In the genomic region with DNA sequence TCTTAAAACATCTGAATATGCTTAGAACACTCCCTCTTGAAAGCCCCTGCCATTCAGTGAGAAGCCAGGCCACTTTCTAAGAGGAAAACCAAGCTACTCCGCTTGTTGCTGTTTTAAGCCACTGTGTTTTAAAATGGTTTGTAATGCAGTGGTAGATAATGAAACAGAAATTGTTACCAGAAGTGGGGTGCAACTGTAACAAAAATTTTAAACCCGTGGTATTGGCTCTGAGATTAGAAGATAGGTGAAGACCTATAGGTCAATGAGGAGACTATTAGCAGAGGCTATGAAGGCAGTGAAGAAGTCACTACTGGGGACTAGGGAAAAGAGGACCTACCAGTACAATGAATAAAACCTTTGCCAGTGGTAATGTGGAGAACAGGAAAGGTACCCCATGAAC, we compare ENCODE assay signal across 35 cellular contexts.
"Had no signal": no experiment of that assay in that cellular context is flagged by ENCODE, and none has a peak within 500 bp of the region (broad histone marks: within the 10 kb centered on the region; RNA-seq: fewer than 3 reads in every experiment).

No MANE protein-coding gene starts in this region.

- DNase-seq: Karpas-422, Kasumi-1, MG63, MM.1S, MV-4-11, NCI-H1048, NCI-H1092, NCI-H1092 treated with DMSO at 0.1 percent for 48 hours, NCI-H1105, NCI-H1105 treated with DMSO at 0.1 percent for 48 hours, NCI-H1417, NCI-H1417 treated with DMSO at 0.1 percent for 48 hours, NCI-H1436, NCI-H1436 treated with DMSO at 0.1 percent for 48 hours, NCI-H146, NCI-H1694, NCI-H1694 treated with DMSO at 0.1 percent for 48 hours, NCI-H187, NCI-H187 treated with DMSO at 0.1 percent for 48 hours, NCI-H1930, NCI-H2029, NCI-H2029 treated with DMSO at 0.1 percent for 48 hours, NCI-H2081, NCI-H2081 treated with DMSO at 0.1 percent for 48 hours, NCI-H2107, NCI-H2171, NCI-H2171 treated with DMSO at 0.1 percent for 48 hours, NCI-H2227 treated with DMSO at 0.1 percent for 48 hours, NCI-H226, NCI-H345, NCI-H446, NCI-H446 treated with DMSO at 0.1 percent for 48 hours, NCI-H510A, NCI-H510A treated with DMSO at 0.1 percent for 48 hours, NCI-H524 had no signal

- H3K36me3 ChIP-seq: MG63 had no signal

- H3K4me3 ChIP-seq: MG63 had no signal

- H3K27me3 ChIP-seq: MG63 had no signal
